In the genomic region with DNA sequence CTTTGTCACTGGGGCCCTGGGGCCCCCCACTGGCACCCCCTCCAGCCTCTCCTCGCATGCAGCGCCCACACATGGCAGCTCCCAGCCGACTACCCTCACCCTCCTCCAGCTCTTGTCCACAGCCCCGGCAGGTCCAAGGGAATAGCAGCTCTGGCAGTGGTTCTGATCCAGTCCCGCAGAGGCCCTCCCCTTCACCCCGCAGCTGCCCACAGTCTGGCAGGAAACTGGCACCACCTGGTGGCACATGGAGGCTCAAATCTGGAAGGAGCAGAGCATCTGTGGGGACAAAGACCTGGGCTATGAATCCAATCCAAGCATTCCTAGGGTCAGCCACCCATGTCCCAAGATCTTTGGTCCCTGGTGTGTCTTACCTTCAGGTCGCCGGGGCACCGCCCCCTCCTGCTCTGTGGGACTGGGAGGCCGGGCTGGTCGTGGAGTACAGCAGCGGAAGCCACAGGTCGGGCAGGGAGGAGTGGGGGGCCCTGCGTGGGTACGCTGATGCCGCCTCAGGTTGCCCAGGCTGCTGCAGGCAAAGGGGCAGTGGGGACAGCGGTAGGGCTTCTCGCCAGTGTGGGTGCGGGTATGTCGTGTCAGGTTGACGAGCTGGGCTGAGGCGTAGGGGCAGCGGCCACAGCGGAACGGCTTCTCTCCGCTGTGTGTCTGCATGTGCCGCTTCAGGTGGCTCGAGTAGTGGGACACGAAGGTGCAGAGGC, we compare ENCODE assay signal across 1 cellular context.
A peak's percentile ranks its signal among the peaks of the same experiment; 100 is the strongest.
TF ChIP-seq lines count a peak whose summit lies in the region.

No MANE protein-coding gene starts in this region.

TF ChIP-seq in H1, 55 proteins besides CTCF, POLR2A, EP300 and RAD21:
- TF ChIP-seq GTF2F1 (IDR thresholded peaks at IDR 0.05; ENCODE audit: borderline replicate concordance, low read depth, low read length): no peak
- TF ChIP-seq POLR2AphosphoS5 (IDR thresholded peaks at IDR 0.05; ENCODE audit: low read depth, low read length): peak; percentile 62; the same call in 1 of the 2 replicates
